Comparison of ENCODE assay signal across 18 cellular contexts in the genomic region with DNA sequence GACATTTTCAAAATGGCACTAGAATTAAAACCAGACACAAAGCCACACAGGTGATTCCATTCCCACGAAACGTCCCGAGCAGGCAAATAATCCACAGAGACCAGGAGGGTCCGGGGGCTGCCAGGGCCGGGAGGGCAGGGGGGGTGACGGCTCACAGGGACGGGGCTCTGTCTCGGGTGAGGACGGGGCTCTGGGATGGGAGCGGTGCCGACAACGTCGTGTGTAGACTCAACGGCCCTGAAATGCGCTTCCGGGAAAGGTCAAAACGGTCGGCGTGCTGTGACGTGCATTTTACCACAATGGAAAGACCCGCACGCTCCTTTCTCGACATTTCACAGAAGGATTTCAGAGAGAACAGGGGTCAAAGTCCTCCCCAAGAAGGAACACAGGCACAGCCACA.
A peak's percentile ranks its signal among the peaks of the same experiment; 100 is the strongest.
DNase-seq lines count a peak whose midpoint lies in the region; ATAC-seq and TF ChIP-seq lines count a peak whose summit lies in the region.
"Had no signal": no experiment of that assay in that cellular context is flagged by ENCODE, and none has a peak within 500 bp of the region (broad histone marks: within the 10 kb centered on the region; RNA-seq: fewer than 3 reads in every experiment).

No MANE protein-coding gene starts in this region.

- CTCF ChIA-PET in activated CD4-positive, alpha-beta memory T cell treated with anti-CD3 and anti-CD28 coated beads for 36 hours (lab: Charles Lee), result no interaction called here

- no peak for TF ChIP-seq CTCF in GM13976 (IDR thresholded peaks at IDR 0.05; ENCODE audit: borderline replicate concordance, control extremely low read depth, extremely low read depth, insufficient read depth, missing control alignments)

- H3K36me3 ChIP-seq in CD4-positive, CD25-positive, alpha-beta regulatory T cell (ENCODE audit: control insufficient read depth, insufficient read depth, low read length), result no peaks in the 10 kb centered on the region
- no peaks in the 10 kb centered on the region for H3K36me3 ChIP-seq in effector memory CD4-positive, alpha-beta T cell (ENCODE audit: control insufficient read depth, insufficient read depth, low read length)
- H3K36me3 ChIP-seq: transverse colon had no signal

- no peak for DNase-seq in activated CD4-positive, alpha-beta T cell treated with anti-CD3 and anti-CD28 coated beads, Interleukin-2, amount 10 ng/mL, durations not matched to agents 24 days and 14 days
- no peak for DNase-seq in activated CD4-positive, alpha-beta T cell treated with anti-CD3 and anti-CD28 coated beads, Interleukin-2, amount 50 U/mL, for 4 hours
- DNase-seq in CD4-positive, CD25-positive, alpha-beta regulatory T cell, result peak; percentile 30 to 60 (median 39)
- DNase-seq in activated CD4-positive, alpha-beta memory T cell treated with anti-CD3 and anti-CD28 coated beads for 36 hours, result peak; percentile 42
- DNase-seq in effector memory CD4-positive, alpha-beta T cell, result peak in 1 of 3 donors; percentile 37
- no peak for DNase-seq in GM13976 (ENCODE audit: low spot score)
- no peak for DNase-seq in C1 segment of cervical spinal cord (lab: John Stamatoyannopoulos, UW)
- DNase-seq: AML-193; GM23248; mammary epithelial cell; NCI-H1092; NCI-H446 treated with DMSO at 0.1 percent for 48 hours; stimulated activated CD4-positive, alpha-beta T cell treated with anti-CD3 and anti-CD28 coated beads, Interleukin-2, amount 100 ng/mL, for 24 hours; stimulated activated naive B cell treated with anti-CD40 and anti-IgM and Interleukin-4, amounts not matched to agents 10 μg/mL and 1 μg/mL and 100 μg/mL, for 72 hours; transverse colon had no signal

- POLR2A ChIA-PET in activated CD4-positive, alpha-beta memory T cell treated with anti-CD3 and anti-CD28 coated beads for 36 hours (lab: Charles Lee), result no interaction called here

- H3K9me3 ChIP-seq in CD4-positive, CD25-positive, alpha-beta regulatory T cell (ENCODE audit: control insufficient read depth in 2 of 2, low read length in 2 of 2), result no peaks in the 10 kb centered on the region
- no peaks in the 10 kb centered on the region for H3K9me3 ChIP-seq in effector memory CD4-positive, alpha-beta T cell (ENCODE audit: control insufficient read depth, low read length)
- H3K9me3 ChIP-seq: psoas muscle, transverse colon had no signal

- peak overlapping the region; percentile 83 for H3K4me3 ChIP-seq in CD4-positive, CD25-positive, alpha-beta regulatory T cell (ENCODE audit: low read depth, low read length)
- peak overlapping the region; percentile 68 for H3K4me3 ChIP-seq in effector memory CD4-positive, alpha-beta T cell (ENCODE audit: insufficient read depth, low read depth, low read length, poor library complexity, severe bottlenecking)
- H3K4me3 ChIP-seq: GM23248, psoas muscle, transverse colon had no signal

- no peak for ATAC-seq in CD4-positive, CD25-positive, alpha-beta regulatory T cell (ENCODE audit: low read depth in 2 of 2)
- ATAC-seq in HG02623 (IDR thresholded peaks at IDR 0.05; ENCODE audit: unreplicated experiment), result no peak
- ATAC-seq: psoas muscle; Right ventricle myocardium inferior; stimulated activated naive B cell treated with anti-CD40 and anti-IgM and Interleukin-4, amounts not matched to agents 10 μg/mL and 1 μg/mL and 100 μg/mL, for 72 hours had no signal

- intact Hi-C loops in activated CD4-positive, alpha-beta T cell treated with anti-CD3 and anti-CD28 coated beads, Interleukin-2, amount 10 ng/mL, durations not matched to agents 24 days and 14 days (cut with micrococcal nuclease), result loop anchor here (5.0 kb wide), 1 partner anchor 66 kb away; the partner anchor contains the start of gene PDGFA
- intact Hi-C loops in activated CD4-positive, alpha-beta memory T cell treated with anti-CD3 and anti-CD28 coated beads for 36 hours (cut with micrococcal nuclease), result loop anchor here (5.0 kb wide), 2 partner anchors 66 to 144 kb away; partner anchors contain the start of genes DNAAF5, PDGFA and PRKAR1B

- H3K4me1 ChIP-seq in CD4-positive, CD25-positive, alpha-beta regulatory T cell (ENCODE audit: control insufficient read depth, insufficient read depth, low read length, poor library complexity, severe bottlenecking), result peaks cover 28% of the 10 kb centered on the region
- H3K4me1 ChIP-seq in effector memory CD4-positive, alpha-beta T cell (ENCODE audit: control insufficient read depth, insufficient read depth, low read length, poor library complexity, severe bottlenecking), result peaks cover 21% of the 10 kb centered on the region
- H3K4me1 ChIP-seq: psoas muscle had no signal

- in situ Hi-C loops in GM13976 (cut with MboI; ENCODE audit: low sequenced_read_pairs, unreplicated experiment), result no loop called here

- no peaks in the 10 kb centered on the region for H3K27me3 ChIP-seq in CD4-positive, CD25-positive, alpha-beta regulatory T cell (ENCODE audit: control insufficient read depth, insufficient read depth, low read length)
- no peaks in the 10 kb centered on the region for H3K27me3 ChIP-seq in effector memory CD4-positive, alpha-beta T cell (replicated peaks; ENCODE audit: control insufficient read depth, insufficient read depth, low read length, poor library complexity, severe bottlenecking)
- H3K27me3 ChIP-seq: transverse colon had no signal

- H3K27ac ChIP-seq in CD4-positive, CD25-positive, alpha-beta regulatory T cell (ENCODE audit: insufficient read depth, low read length, poor library complexity, severe bottlenecking), result peak overlapping the region; percentile 93
- H3K27ac ChIP-seq in effector memory CD4-positive, alpha-beta T cell (ENCODE audit: insufficient read depth, low read length, poor library complexity, severe bottlenecking), result no peak overlapping the region
- H3K27ac ChIP-seq: GM23248, psoas muscle, transverse colon had no signal

- peaks cover 35% of the 10 kb centered on the region for H3K36me3 Mint-ChIP-seq in activated CD4-positive, alpha-beta T cell treated with anti-CD3 and anti-CD28 coated beads, Interleukin-2, amount 10 ng/mL, durations not matched to agents 24 days and 14 days (ENCODE audit: low read depth)
- H3K36me3 Mint-ChIP-seq in CD4-positive, CD25-positive, alpha-beta regulatory T cell, result peaks cover 9% of the 10 kb centered on the region
- peaks cover 43% of the 10 kb centered on the region for H3K36me3 Mint-ChIP-seq in activated CD4-positive, alpha-beta memory T cell treated with anti-CD3 and anti-CD28 coated beads for 36 hours

- H3K9me3 Mint-ChIP-seq in activated CD4-positive, alpha-beta T cell treated with anti-CD3 and anti-CD28 coated beads, Interleukin-2, amount 10 ng/mL, durations not matched to agents 24 days and 14 days, result peaks cover 20% of the 10 kb centered on the region
- H3K9me3 Mint-ChIP-seq in CD4-positive, CD25-positive, alpha-beta regulatory T cell, result peaks cover 0 to 1% (median 0%) of the 10 kb centered on the region in 7 donors
- H3K9me3 Mint-ChIP-seq in activated CD4-positive, alpha-beta memory T cell treated with anti-CD3 and anti-CD28 coated beads for 36 hours, result peaks cover 12% of the 10 kb centered on the region

- H3K4me1 Mint-ChIP-seq in activated CD4-positive, alpha-beta T cell treated with anti-CD3 and anti-CD28 coated beads, Interleukin-2, amount 10 ng/mL, durations not matched to agents 24 days and 14 days, result peaks cover 34% of the 10 kb centered on the region
- peaks cover 6 to 42% (median 30%) of the 10 kb centered on the region in 4 donors for H3K4me1 Mint-ChIP-seq in CD4-positive, CD25-positive, alpha-beta regulatory T cell
- peaks cover 38% of the 10 kb centered on the region for H3K4me1 Mint-ChIP-seq in activated CD4-positive, alpha-beta memory T cell treated with anti-CD3 and anti-CD28 coated beads for 36 hours (ENCODE audit: low read depth)

- H3K4me3 Mint-ChIP-seq in activated CD4-positive, alpha-beta T cell treated with anti-CD3 and anti-CD28 coated beads, Interleukin-2, amount 10 ng/mL, durations not matched to agents 24 days and 14 days, result peak overlapping the region; percentile 86
- H3K4me3 Mint-ChIP-seq in CD4-positive, CD25-positive, alpha-beta regulatory T cell, result peak overlapping the region; percentile 93 to 96 (median 94)
- H3K4me3 Mint-ChIP-seq in activated CD4-positive, alpha-beta memory T cell treated with anti-CD3 and anti-CD28 coated beads for 36 hours, result peak overlapping the region; percentile 80

- peak overlapping the region; percentile 98 for H3K27ac Mint-ChIP-seq in activated CD4-positive, alpha-beta T cell treated with anti-CD3 and anti-CD28 coated beads, Interleukin-2, amount 10 ng/mL, durations not matched to agents 24 days and 14 days
- H3K27ac Mint-ChIP-seq in CD4-positive, CD25-positive, alpha-beta regulatory T cell, result peak overlapping the region in 2 of 3 donors; percentile 96 to 98
- H3K27ac Mint-ChIP-seq in activated CD4-positive, alpha-beta memory T cell treated with anti-CD3 and anti-CD28 coated beads for 36 hours, result peak overlapping the region; percentile 93

- H3K27me3 Mint-ChIP-seq in activated CD4-positive, alpha-beta T cell treated with anti-CD3 and anti-CD28 coated beads, Interleukin-2, amount 10 ng/mL, durations not matched to agents 24 days and 14 days, result no peaks in the 10 kb centered on the region
- no peaks in the 10 kb centered on the region for H3K27me3 Mint-ChIP-seq in CD4-positive, CD25-positive, alpha-beta regulatory T cell
- no peaks in the 10 kb centered on the region for H3K27me3 Mint-ChIP-seq in activated CD4-positive, alpha-beta memory T cell treated with anti-CD3 and anti-CD28 coated beads for 36 hours
- H3K27me3 Mint-ChIP-seq: stimulated activated naive B cell treated with anti-CD40 and anti-IgM and Interleukin-4, amounts not matched to agents 10 μg/mL and 1 μg/mL and 100 μg/mL, for 72 hours had no signal

Comparison
In these comparisons a context has a peak if more than half of its experiments do, and no peak if none do; other contexts are left out.
1. DNase-seq: peak in CD4-positive, CD25-positive, alpha-beta regulatory T cell (3 of 3) and activated CD4-positive, alpha-beta memory T cell treated with anti-CD3 and anti-CD28 coated beads for 36 hours (single experiment); none in activated CD4-positive, alpha-beta T cell treated with anti-CD3 and anti-CD28 coated beads, Interleukin-2, amount 10 ng/mL, durations not matched to agents 24 days and 14 days (single experiment), activated CD4-positive, alpha-beta T cell treated with anti-CD3 and anti-CD28 coated beads, Interleukin-2, amount 50 U/mL, for 4 hours (0 of 2), GM13976 (single experiment) and C1 segment of cervical spinal cord (0 of 14).
2. Peak in every context shown above with its lines, with median percentiles within 50 percentile points of each other: H3K27ac Mint-ChIP-seq and H3K4me3 Mint-ChIP-seq.